Comparison of ENCODE assay signal across 12 cellular contexts in genomic region chr20:53032021-53033001, GRCh38.
DNase-seq lines count a peak whose midpoint lies in the region; ATAC-seq and TF ChIP-seq lines count a peak whose summit lies in the region.
"Had no signal": no experiment of that assay in that cellular context is flagged by ENCODE, and none has a peak within 500 bp of the region (broad histone marks: within the 10 kb centered on the region; RNA-seq: fewer than 3 reads in every experiment).

No MANE protein-coding gene starts in this region.

- peak overlapping the region in 3 of 4 donors; percentile 13 to 77 (median 19) for H3K27ac ChIP-seq in esophagus squamous epithelium
- H3K27ac ChIP-seq in mesenchymal stem cell (ENCODE audit: low read length, poor library complexity, severe bottlenecking): no peak overlapping the region
- H3K27ac ChIP-seq in CD4-positive, alpha-beta T cell (ENCODE audit: low read depth, low read length): no peak overlapping the region
- H3K27ac ChIP-seq: cardiac muscle cell had no signal

- H2BK5ac ChIP-seq in mesenchymal stem cell (ENCODE audit: low read depth, low read length, poor library complexity, severe bottlenecking): no peak overlapping the region

- H3K4ac ChIP-seq in mesenchymal stem cell (ENCODE audit: low read depth in 1 of 2, low read length in 2 of 2): no peak overlapping the region

- H3K9me3 Mint-ChIP-seq in activated naive CD4-positive, alpha-beta T cell treated with anti-CD3 and anti-CD28 coated beads, Interleukin-2, amount 50 U/mL, for 24 hours: peaks cover 2% of the 10 kb centered on the region
- no peaks in the 10 kb centered on the region for H3K9me3 Mint-ChIP-seq in CD4-positive, alpha-beta T cell
- H3K9me3 Mint-ChIP-seq: mesothelial cell of epicardium had no signal

- H3K23ac ChIP-seq in mesenchymal stem cell (ENCODE audit: low read length in 2 of 2): no peak overlapping the region

- H3K27ac Mint-ChIP-seq in activated naive CD4-positive, alpha-beta T cell treated with anti-CD3 and anti-CD28 coated beads, Interleukin-2, amount 50 U/mL, for 24 hours: peak overlapping the region; percentile 82
- H3K27ac Mint-ChIP-seq in CD4-positive, alpha-beta T cell: no peak overlapping the region
- H3K27ac Mint-ChIP-seq: mesothelial cell of epicardium had no signal

- H3K9me3 ChIP-seq in esophagus squamous epithelium (no peaks in the 10 kb centered on the region), mesenchymal stem cell (ENCODE audit: control insufficient read depth, low read length) (no peaks in the 10 kb centered on the region)
- H3K9me3 ChIP-seq in CD4-positive, alpha-beta T cell (ENCODE audit: control insufficient read depth, low read length): no peaks in the 10 kb centered on the region
- H3K9me3 ChIP-seq: spleen had no signal

- no peaks in the 10 kb centered on the region for H3K79me1 ChIP-seq in mesenchymal stem cell (replicated peaks; ENCODE audit: low read length, poor library complexity, severe bottlenecking)

- intact Hi-C loops in esophagus squamous epithelium (cut with DNase I): no loop called here
- intact Hi-C loops in left colon (cut with DNase I, micrococcal nuclease): no loop called here
- intact Hi-C loops in CD4-positive, alpha-beta T cell (cut with DNase I, micrococcal nuclease): loop anchor here in 1 of 2 experiments (5.0 kb wide), 1 partner anchor 720 kb away; no protein-coding TSS in a partner anchor

- POLR2A ChIA-PET in CD4-positive, alpha-beta T cell (lab: Charles Lee): no interaction called here

- no peak overlapping the region for H2AFZ ChIP-seq in mesenchymal stem cell (ENCODE audit: low read depth, low read length)

- no peak overlapping the region for H2AK5ac ChIP-seq in mesenchymal stem cell (ENCODE audit: low read length, severe bottlenecking)

- no peak for TF ChIP-seq CTCF in esophagus squamous epithelium (IDR thresholded peaks at IDR 0.05)
- no peak for TF ChIP-seq CTCF in CD4-positive, alpha-beta T cell (IDR thresholded peaks at IDR 0.05)

- H3K27me3 Mint-ChIP-seq in activated naive CD4-positive, alpha-beta T cell treated with anti-CD3 and anti-CD28 coated beads, Interleukin-2, amount 50 U/mL, for 24 hours: no peaks in the 10 kb centered on the region
- H3K27me3 Mint-ChIP-seq in CD4-positive, alpha-beta T cell: peaks cover 2% of the 10 kb centered on the region

- H3K4me3 ChIP-seq in esophagus squamous epithelium (no peak overlapping the region), mesenchymal stem cell (ENCODE audit: insufficient read depth in 1 of 2, low read depth in 1 of 2, low read length in 2 of 2) (peak overlapping the region in 1 of 2 experiments; percentile 44)
- H3K4me3 ChIP-seq: cardiac muscle cell, spleen had no signal

- ATAC-seq in left colon (no peak), GM21367 (IDR thresholded peaks at IDR 0.05; ENCODE audit: unreplicated experiment) (no peak)
- no peak for ATAC-seq in CD4-positive, alpha-beta T cell (ENCODE audit: poor library complexity)

- H3K4me1 Mint-ChIP-seq in activated naive CD4-positive, alpha-beta T cell treated with anti-CD3 and anti-CD28 coated beads, Interleukin-2, amount 50 U/mL, for 24 hours: peaks cover 82% of the 10 kb centered on the region
- H3K4me1 Mint-ChIP-seq in CD4-positive, alpha-beta T cell (ENCODE audit: low read depth): peaks cover 52% of the 10 kb centered on the region

- no peak overlapping the region for H3K4me3 Mint-ChIP-seq in activated naive CD4-positive, alpha-beta T cell treated with anti-CD3 and anti-CD28 coated beads, Interleukin-2, amount 50 U/mL, for 24 hours
- no peak overlapping the region for H3K4me3 Mint-ChIP-seq in CD4-positive, alpha-beta T cell
- H3K4me3 Mint-ChIP-seq: mesothelial cell of epicardium had no signal

- no peak overlapping the region for H2BK120ac ChIP-seq in mesenchymal stem cell (ENCODE audit: low read depth, low read length)

- H3K36me3 Mint-ChIP-seq in activated naive CD4-positive, alpha-beta T cell treated with anti-CD3 and anti-CD28 coated beads, Interleukin-2, amount 50 U/mL, for 24 hours: peaks cover 12% of the 10 kb centered on the region
- H3K36me3 Mint-ChIP-seq in CD4-positive, alpha-beta T cell (ENCODE audit: low read depth): no peaks in the 10 kb centered on the region
- H3K36me3 Mint-ChIP-seq: mesothelial cell of epicardium had no signal

- H3K4me1 ChIP-seq in esophagus squamous epithelium (peaks cover 0 to 11% (median 3%) of the 10 kb centered on the region in 3 donors), mesenchymal stem cell (ENCODE audit: control insufficient read depth, insufficient read depth, low read depth, low read length) (no peaks in the 10 kb centered on the region)

- peak overlapping the region; percentile 47 for H3K9ac ChIP-seq in mesenchymal stem cell (ENCODE audit: low read length)

- H3K36me3 ChIP-seq in esophagus squamous epithelium: no peaks in the 10 kb centered on the region
- no peaks in the 10 kb centered on the region for H3K36me3 ChIP-seq in mesenchymal stem cell (ENCODE audit: control insufficient read depth in 1 of 2, insufficient read depth in 2 of 2, low read depth in 1 of 2, low read length in 2 of 2)
- H3K36me3 ChIP-seq: cardiac muscle cell, spleen had no signal

- H2BK15ac ChIP-seq in mesenchymal stem cell (ENCODE audit: low read depth, poor library complexity, severe bottlenecking): no peak overlapping the region

- H3K18ac ChIP-seq in mesenchymal stem cell (ENCODE audit: low read depth in 1 of 2, low read length in 2 of 2): peak overlapping the region in 1 of 2 experiments; percentile 9

- WGBS in esophagus squamous epithelium, 2 donors: 61 to 74% methylated on average over 17 of the region's 17 CpGs
- 78% methylated on average over 17 of the region's 17 CpGs for WGBS in mesenchymal stem cell

- H3K4me2 ChIP-seq in mesenchymal stem cell (ENCODE audit: low read length, poor library complexity, severe bottlenecking): no peak overlapping the region

- no peak overlapping the region for H3K14ac ChIP-seq in mesenchymal stem cell (ENCODE audit: low read length in 2 of 2)

- no peak for DNase-seq in activated naive CD4-positive, alpha-beta T cell treated with anti-CD3 and anti-CD28 coated beads, Interleukin-2, amount 50 U/mL, for 16 hours
- DNase-seq in esophagus squamous epithelium (lab: John Stamatoyannopoulos, UW) (no peak), mesenchymal stem cell (peak; percentile 95), left colon (no peak), UCSD-AML1 (lab: John Stamatoyannopoulos, UW; ENCODE audit: unreplicated experiment) (no peak)
- DNase-seq in CD4-positive, alpha-beta T cell: no peak
- DNase-seq: spleen, T1000 had no signal

- TF ChIP-seq POLR2A in esophagus squamous epithelium (IDR thresholded peaks at IDR 0.05): no peak

- CTCF ChIA-PET in CD4-positive, alpha-beta T cell (lab: Charles Lee): interaction anchor here (0.5 kb wide), 1 partner anchor 1471 kb away, joined by 3 read pairs; no protein-coding TSS in a partner anchor

- no peak overlapping the region for H4K8ac ChIP-seq in mesenchymal stem cell (ENCODE audit: low read length)

- no peak overlapping the region for H4K91ac ChIP-seq in mesenchymal stem cell (ENCODE audit: low read length)

- H3K27me3 ChIP-seq in esophagus squamous epithelium (no peaks in the 10 kb centered on the region), mesenchymal stem cell (ENCODE audit: control insufficient read depth in 1 of 2, insufficient read depth in 1 of 2, low read length in 2 of 2) (no peaks in the 10 kb centered on the region)
- no peaks in the 10 kb centered on the region for H3K27me3 ChIP-seq in CD4-positive, alpha-beta T cell (ENCODE audit: control insufficient read depth, insufficient read depth, low read length)
- H3K27me3 ChIP-seq: cardiac muscle cell had no signal

- no peak overlapping the region for H2BK12ac ChIP-seq in mesenchymal stem cell (ENCODE audit: low read length in 2 of 2)

Comparison
In these comparisons a context has a peak if more than half of its experiments do, and no peak if none do; other contexts are left out.
1. H3K27ac ChIP-seq: peak in esophagus squamous epithelium (3 of 4); none in mesenchymal stem cell (single experiment) and CD4-positive, alpha-beta T cell (single experiment).